ENCODE assay signal across 8 cellular contexts in the genomic region with DNA sequence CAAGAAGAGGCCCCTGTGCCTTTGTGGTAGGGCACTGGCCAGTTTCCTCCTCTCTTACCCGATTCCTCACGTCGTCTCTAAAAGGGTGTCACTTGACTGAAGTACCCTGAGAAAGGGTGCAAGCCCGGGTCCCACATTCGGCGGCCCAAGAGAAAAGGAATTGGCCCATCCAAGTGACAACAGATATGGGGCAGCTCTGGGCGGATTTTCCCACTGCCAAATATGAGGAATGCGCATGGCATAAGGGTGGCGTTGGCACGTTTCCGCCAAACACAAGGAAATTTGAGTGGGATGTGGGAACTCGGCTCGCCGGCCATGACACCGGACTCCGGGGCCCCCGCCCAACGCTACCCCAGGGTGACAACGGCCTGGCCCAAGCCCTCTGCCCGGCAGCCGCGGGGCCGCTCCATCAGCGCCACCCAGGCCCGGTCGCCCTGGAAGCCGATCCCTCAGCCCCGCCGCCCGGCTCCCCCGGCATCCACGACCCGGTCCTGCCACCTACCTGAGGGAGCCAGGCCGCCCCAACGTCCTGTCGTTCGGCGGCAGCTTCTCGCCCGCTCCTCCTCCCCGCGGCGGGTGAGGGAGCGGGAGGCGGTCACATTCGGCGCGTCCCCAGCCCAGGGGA. TPM values are rescaled to one million over a fixed set of nuclear protein-coding genes. Genes with fewer than 3 reads are reported as not detected.
DNase-seq lines count a peak whose midpoint lies in the region; ATAC-seq and TF ChIP-seq lines count a peak whose summit lies in the region.

No MANE protein-coding gene starts in this region.

- no peaks in the 10 kb centered on the region for H3K27me3 ChIP-seq in gastroesophageal sphincter
- no peaks in the 10 kb centered on the region for H3K27me3 ChIP-seq in neutrophil
- H3K27me3 ChIP-seq in vagina, result no peaks in the 10 kb centered on the region

- H3K27me3 Mint-ChIP-seq in activated T-helper 2 cell treated with anti-CD3 and anti-CD28 coated beads, Interferon-gamma antibody, Interleukin-2, Interleukin-4, amounts not matched to agents 10 μg/mL and 5 μg/mL and 100 μg/mL, durations not matched to agents 14 hours and 24 hours and 36 hours (ENCODE audit: low read depth), result no peaks in the 10 kb centered on the region

- no peaks in the 10 kb centered on the region for H3K9me3 ChIP-seq in gastroesophageal sphincter
- H3K9me3 ChIP-seq in neutrophil, result no peaks in the 10 kb centered on the region
- no peaks in the 10 kb centered on the region for H3K9me3 ChIP-seq in vagina

- peak overlapping the region; percentile 93 to 100 (median 99) for H3K27ac ChIP-seq in gastroesophageal sphincter
- H3K27ac ChIP-seq in neutrophil, result peak overlapping the region; percentile 100
- H3K27ac ChIP-seq in vagina, result peak overlapping the region; percentile 100

- POLR2A ChIA-PET in GM10248 (lab: Yijun Ruan, JAX), result no interaction called here

- peak overlapping the region; percentile 83 to 88 for H3K4me3 ChIP-seq in gastroesophageal sphincter
- peak overlapping the region; percentile 96 to 100 for H3K4me3 ChIP-seq in neutrophil (ENCODE audit: low read depth in 1 of 2, low read length in 1 of 2)
- peak overlapping the region; percentile 79 to 99 for H3K4me3 ChIP-seq in vagina

- TF ChIP-seq EP300 in gastroesophageal sphincter (IDR thresholded peaks at IDR 0.05), result no peak

- peak in 1 of 2 donors; percentile 4 for TF ChIP-seq POLR2A in gastroesophageal sphincter (IDR thresholded peaks at IDR 0.05)
- TF ChIP-seq POLR2A in vagina (IDR thresholded peaks at IDR 0.05), result no peak

- peak overlapping the region; percentile 98 for H3K27ac Mint-ChIP-seq in activated T-helper 2 cell treated with anti-CD3 and anti-CD28 coated beads, Interferon-gamma antibody, Interleukin-2, Interleukin-4, amounts not matched to agents 10 μg/mL and 5 μg/mL and 100 μg/mL, durations not matched to agents 14 hours and 24 hours and 36 hours

- TF ChIP-seq CTCF in GM10248 (IDR thresholded peaks at IDR 0.05; ENCODE audit: control extremely low read depth, extremely low read depth, low read depth, missing control alignments), result peak; percentile 1
- no peak for TF ChIP-seq CTCF in gastroesophageal sphincter (IDR thresholded peaks at IDR 0.05)
- TF ChIP-seq CTCF in neutrophil (IDR thresholded peaks at IDR 0.05), result no peak
- no peak for TF ChIP-seq CTCF in vagina (IDR thresholded peaks at IDR 0.05)

- H3K36me3 Mint-ChIP-seq in activated T-helper 2 cell treated with anti-CD3 and anti-CD28 coated beads, Interferon-gamma antibody, Interleukin-2, Interleukin-4, amounts not matched to agents 10 μg/mL and 5 μg/mL and 100 μg/mL, durations not matched to agents 14 hours and 24 hours and 36 hours (ENCODE audit: low read depth), result peaks cover 11% of the 10 kb centered on the region

- H3K36me3 ChIP-seq in gastroesophageal sphincter, result no peaks in the 10 kb centered on the region
- no peaks in the 10 kb centered on the region for H3K36me3 ChIP-seq in neutrophil
- H3K36me3 ChIP-seq in vagina, result no peaks in the 10 kb centered on the region

- CTCF ChIA-PET in GM10248 (lab: Yijun Ruan, JAX), result interaction anchor here (0.8 to 1.8 kb wide), 4 partner anchors 13 to 528 kb away, joined by 3 to 5 read pairs (median 3); no protein-coding TSS in a partner anchor

- peak overlapping the region; percentile 95 for H3K4me3 Mint-ChIP-seq in activated T-helper 2 cell treated with anti-CD3 and anti-CD28 coated beads, Interferon-gamma antibody, Interleukin-2, Interleukin-4, amounts not matched to agents 10 μg/mL and 5 μg/mL and 100 μg/mL, durations not matched to agents 14 hours and 24 hours and 36 hours (ENCODE audit: low read depth)

- H3K9me3 Mint-ChIP-seq in activated T-helper 2 cell treated with anti-CD3 and anti-CD28 coated beads, Interferon-gamma antibody, Interleukin-2, Interleukin-4, amounts not matched to agents 10 μg/mL and 5 μg/mL and 100 μg/mL, durations not matched to agents 14 hours and 24 hours and 36 hours, result no peaks in the 10 kb centered on the region

- H3K4me1 ChIP-seq in gastroesophageal sphincter (peaks cover 0 to 50% (median 19%) of the 10 kb centered on the region in 3 donors), neutrophil (ENCODE audit: control insufficient read depth in 1 of 2, insufficient read depth in 1 of 2, low read depth in 1 of 2, low read length in 1 of 2) (peaks cover 50 to 60% of the 10 kb centered on the region in 2 experiments), vagina (peaks cover 42% of the 10 kb centered on the region)

- intact Hi-C loops in activated T-helper 2 cell treated with anti-CD3 and anti-CD28 coated beads, Interferon-gamma antibody, Interleukin-2, Interleukin-4, amounts not matched to agents 10 μg/mL and 5 μg/mL and 100 μg/mL, durations not matched to agents 14 hours and 24 hours and 36 hours (cut with micrococcal nuclease), result loop anchor here (2.0 to 5.0 kb wide), 3 partner anchors 37 to 526 kb away; no protein-coding TSS in a partner anchor
- intact Hi-C loops in vagina (cut with DNase I), result no loop called here

- ATAC-seq in GM21619 (IDR thresholded peaks at IDR 0.05; ENCODE audit: unreplicated experiment), result peak; percentile 33
- peak; percentile 66 for ATAC-seq in gastroesophageal sphincter

- H3K4me1 Mint-ChIP-seq in activated T-helper 2 cell treated with anti-CD3 and anti-CD28 coated beads, Interferon-gamma antibody, Interleukin-2, Interleukin-4, amounts not matched to agents 10 μg/mL and 5 μg/mL and 100 μg/mL, durations not matched to agents 14 hours and 24 hours and 36 hours (ENCODE audit: low read depth), result peaks cover 25% of the 10 kb centered on the region

- DNase-seq in GM10248 (ENCODE audit: extremely low spot score) (no peak), KG1 (lab: John Stamatoyannopoulos, UW) (peak; percentile 54), vagina (ENCODE audit: extremely low spot score in 2 of 2) (no peak), DMS114 treated with DMSO at 0.1 percent for 48 hours (lab: John Stamatoyannopoulos, UW; ENCODE audit: unreplicated experiment) (no peak)
- DNase-seq in activated T-helper 2 cell treated with anti-CD3 and anti-CD28 coated beads, Interferon-gamma antibody, Interleukin-2, Interleukin-4, amounts not matched to agents 10 μg/mL and 5 μg/mL and 100 μg/mL, durations not matched to agents 14 hours and 24 hours and 36 hours (ENCODE audit: low spot score), result peak; percentile 24

- WGBS in gastroesophageal sphincter (ENCODE audit: low coverage in 1 of 2), 2 donors, result no CpG with 5 or more reads among the region's 48 CpGs

RNA-seq across cellular contexts. Expression of a gene that starts 0.5 kb away (rescaled TPM):
- total RNA-seq in activated T-helper 2 cell treated with anti-CD3 and anti-CD28 coated beads, Interferon-gamma antibody, Interleukin-2, Interleukin-4, amounts not matched to agents 10 μg/mL and 5 μg/mL and 100 μg/mL, durations not matched to agents 14 hours and 24 hours and 36 hours, result 85.1 and 89.7 TPM in 2 replicates
- total RNA-seq in gastroesophageal sphincter, result 100 to 1,000 TPM; 115 to 146 (median 130) TPM
- 89.6 TPM for total RNA-seq in vagina

Comparison
In these comparisons a context has a peak if more than half of its experiments do, and no peak if none do; other contexts are left out.
1. DNase-seq: peak in KG1 (single experiment) and activated T-helper 2 cell treated with anti-CD3 and anti-CD28 coated beads, Interferon-gamma antibody, Interleukin-2, Interleukin-4, amounts not matched to agents 10 μg/mL and 5 μg/mL and 100 μg/mL, durations not matched to agents 14 hours and 24 hours and 36 hours (single experiment); none in GM10248 (single experiment), vagina (0 of 2) and DMS114 treated with DMSO at 0.1 percent for 48 hours (single experiment).
2. Peak in every context shown above with its lines, with median percentiles within 50 percentile points of each other: H3K27ac ChIP-seq and H3K4me3 ChIP-seq.